8 cellular contexts compared by ENCODE assay signal in the genomic region with DNA sequence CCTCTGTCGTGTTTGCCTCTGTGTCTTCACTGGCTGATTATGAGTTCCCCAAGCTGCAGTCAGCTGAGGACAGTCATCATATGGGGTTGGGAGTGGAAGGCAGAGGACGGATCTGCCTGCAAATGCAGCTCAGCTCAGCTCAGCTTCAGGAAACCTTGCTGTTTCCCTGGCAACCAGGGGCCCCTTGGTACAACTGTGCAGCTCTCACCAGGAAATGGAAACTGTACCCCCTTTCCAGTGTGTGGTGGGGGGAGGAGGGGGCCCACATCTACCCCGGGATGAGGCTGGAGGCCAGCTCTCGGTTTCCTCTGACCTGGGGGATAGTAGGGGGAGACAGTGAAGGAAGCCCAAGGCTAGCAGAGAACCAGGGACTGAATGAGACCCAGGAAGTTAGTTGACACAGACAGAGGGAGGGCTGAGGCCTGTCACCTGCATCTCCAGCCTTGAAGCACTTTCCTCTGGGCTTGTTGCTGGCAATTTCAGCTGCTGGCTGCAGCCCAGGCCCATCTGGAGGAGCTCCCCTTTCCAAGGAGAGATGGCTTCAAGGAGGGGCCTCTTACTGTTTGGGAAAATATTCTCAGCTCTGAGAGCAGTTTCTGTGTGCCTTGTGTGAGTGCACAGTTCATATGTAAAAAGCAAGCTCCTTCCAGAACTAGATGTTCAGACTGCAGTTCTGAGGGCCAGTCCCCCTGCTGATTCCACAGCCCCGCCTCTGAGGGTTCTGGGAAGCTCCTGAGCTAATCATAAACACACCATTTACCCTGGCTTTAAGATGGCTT. TPM values are rescaled to one million over a fixed set of nuclear protein-coding genes. Genes with fewer than 3 reads are reported as not detected.
DNase-seq lines count a peak whose midpoint lies in the region; ATAC-seq and TF ChIP-seq lines count a peak whose summit lies in the region.

No MANE protein-coding gene starts in this region.

- H3K27ac Mint-ChIP-seq in effector memory CD8-positive, alpha-beta T cell, result peak overlapping the region; percentile 95

- no peaks in the 10 kb centered on the region for H3K9me3 Mint-ChIP-seq in effector memory CD8-positive, alpha-beta T cell

- WGBS in upper lobe of left lung, 2 donors, result 35 to 42% methylated on average over 4 to 5 of the region's 5 CpGs

- peak; percentile 84 for ATAC-seq in effector memory CD8-positive, alpha-beta T cell (replicated peaks)
- peak; percentile 19 to 53 for ATAC-seq in upper lobe of left lung (ENCODE audit: low FRiP score in 2 of 2)

- H3K4me3 Mint-ChIP-seq in effector memory CD8-positive, alpha-beta T cell, result peak overlapping the region; percentile 83 to 96

- TF ChIP-seq EP300 in upper lobe of left lung (IDR thresholded peaks at IDR 0.05), result no peak

- H3K4me3 ChIP-seq in Jurkat, Clone E6-1 (ENCODE audit: low read length), result peak overlapping the region; percentile 24
- H3K4me3 ChIP-seq in upper lobe of left lung, result no peak overlapping the region

- no peaks in the 10 kb centered on the region for H3K27me3 Mint-ChIP-seq in effector memory CD8-positive, alpha-beta T cell

- H3K9me3 ChIP-seq in upper lobe of left lung, result no peaks in the 10 kb centered on the region

- DNase-seq in DMS79 (lab: John Stamatoyannopoulos, UW), result peak; percentile 26
- DNase-seq in GM20000 (ENCODE audit: low spot score), result peak; percentile 52
- peak; percentile 85 for DNase-seq in Jurkat, Clone E6-1 (ENCODE audit: low read depth, low spot score)
- peak; percentile 62 to 76 for DNase-seq in activated CD4-positive, alpha-beta T cell treated with anti-CD3 and anti-CD28 coated beads, Interleukin-2, amount 50 U/mL, for 48 hours
- DNase-seq in effector memory CD8-positive, alpha-beta T cell, result peak; percentile 64 to 66 (median 65)
- peak in 33 of 56 donors; percentile 13 to 78 (median 42) for DNase-seq in nucleus accumbens (lab: John Stamatoyannopoulos, UW)
- peak in 1 of 2 donors; percentile 62 for DNase-seq in upper lobe of left lung
- no peak for DNase-seq in NCI-H2029 treated with DMSO at 0.1 percent for 48 hours (lab: John Stamatoyannopoulos, UW)

- H3K27me3 ChIP-seq in upper lobe of left lung, result no peaks in the 10 kb centered on the region

- peaks cover 0 to 19% (median 6%) of the 10 kb centered on the region in 4 donors for H3K36me3 ChIP-seq in upper lobe of left lung

- peaks cover 89 to 97% of the 10 kb centered on the region in 2 donors for H3K4me1 Mint-ChIP-seq in effector memory CD8-positive, alpha-beta T cell (ENCODE audit: low read depth in 2 of 2)

- peak overlapping the region; percentile 59 to 78 (median 72) for H3K27ac ChIP-seq in upper lobe of left lung

- H3K36me3 Mint-ChIP-seq in effector memory CD8-positive, alpha-beta T cell (ENCODE audit: insufficient read depth), result peaks cover 49% of the 10 kb centered on the region

- peaks cover 57 to 70% (median 62%) of the 10 kb centered on the region in 4 donors for H3K4me1 ChIP-seq in upper lobe of left lung

- TF ChIP-seq CTCF in GM20000 (IDR thresholded peaks at IDR 0.05; ENCODE audit: extremely low read depth, missing control alignments), result no peak
- no peak for TF ChIP-seq CTCF in upper lobe of left lung (IDR thresholded peaks at IDR 0.05)

- no peak for TF ChIP-seq POLR2A in upper lobe of left lung (IDR thresholded peaks at IDR 0.05)

RNA-seq across cellular contexts. Expression of a gene that starts 6.9 kb away (rescaled TPM):
- 276 TPM for polyA plus RNA-seq in Jurkat, Clone E6-1 (2012; ENCODE audit: insufficient read depth, insufficient read length)
- total RNA-seq in upper lobe of left lung, result 100 to 1,000 TPM in 1 of 6 donors, 10 to 100 TPM in 5; 68.5 to 176 (median 84.5) TPM
